10 cellular contexts compared by ENCODE assay signal in the genomic region with DNA sequence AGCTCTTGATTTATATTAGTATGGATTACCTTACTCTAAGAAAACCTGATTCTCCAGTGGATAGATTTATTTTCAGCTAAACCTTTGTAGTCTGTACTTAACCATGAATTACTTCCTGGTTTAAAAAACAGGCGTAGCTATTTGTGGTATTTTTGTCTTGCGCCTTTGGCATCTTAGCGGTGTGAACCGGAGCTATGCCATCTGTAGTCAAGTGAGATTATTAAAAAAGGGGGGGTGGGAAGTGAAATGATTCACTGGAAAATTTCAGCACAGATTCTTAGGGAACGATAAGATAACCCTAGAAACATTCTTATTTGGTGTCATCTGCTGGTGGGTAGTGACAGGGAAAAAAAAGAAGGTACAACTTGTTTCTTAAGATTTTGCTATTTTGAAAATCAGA. TPM values are rescaled to one million over a fixed set of nuclear protein-coding genes. Genes with fewer than 3 reads are reported as not detected.
A peak's percentile ranks its signal among the peaks of the same experiment; 100 is the strongest.
DNase-seq lines count a peak whose midpoint lies in the region; ATAC-seq, FAIRE-seq and TF ChIP-seq lines count a peak whose summit lies in the region.
"Had no signal": no experiment of that assay in that cellular context is flagged by ENCODE, and none has a peak within 500 bp of the region (broad histone marks: within the 10 kb centered on the region; RNA-seq: fewer than 3 reads in every experiment).

No MANE protein-coding gene starts in this region.

- DNase-seq in AG10803 (ENCODE audit: low read depth) (peak; percentile 25), HT-29 (ENCODE audit: low spot score) (peak; percentile 29), bronchial epithelial cell (ENCODE audit: low read depth) (peak; percentile 56), mucosa of descending colon (no peak), GDM1 (lab: John Stamatoyannopoulos, UW) (no peak), SW480 (ENCODE audit: low spot score) (no peak)
- DNase-seq: aorta had no signal

- no peaks in the 10 kb centered on the region for H3K27me3 ChIP-seq in bronchial epithelial cell (ENCODE audit: control insufficient read depth, insufficient read depth, low read length)

- H3K4me1 ChIP-seq in mucosa of descending colon (ENCODE audit: low read depth) = no peaks in the 10 kb centered on the region
- H3K4me1 ChIP-seq: HAP-1 had no signal

- FAIRE-seq in bronchial epithelial cell (lab: Jason Lieb, UNC) = no peak

- intact Hi-C loops in mucosa of descending colon (cut with DNase I, micrococcal nuclease) = no loop called here

- H3K36me3 ChIP-seq in bronchial epithelial cell (ENCODE audit: control insufficient read depth, insufficient read depth, low read length) = peaks cover 14% of the 10 kb centered on the region
- no peaks in the 10 kb centered on the region for H3K36me3 ChIP-seq in mucosa of descending colon (ENCODE audit: low read depth)

- no peaks in the 10 kb centered on the region for H3K9me3 ChIP-seq in mucosa of descending colon
- H3K9me3 ChIP-seq: HAP-1 had no signal

- no peak for TF ChIP-seq CTCF in AG10803 (conservative IDR thresholded peaks at IDR 0.05; ENCODE audit: low read length)
- no peak for TF ChIP-seq CTCF in bronchial epithelial cell (IDR thresholded peaks at IDR 0.05; ENCODE audit: insufficient read depth, low read length, severe bottlenecking)
- TF ChIP-seq CTCF in mucosa of descending colon (IDR thresholded peaks at IDR 0.05) = no peak

- H3K4me3 ChIP-seq in AG10803 (ENCODE audit: low read length) = no peak overlapping the region
- H3K4me3 ChIP-seq in bronchial epithelial cell (ENCODE audit: low read depth, low read length) = no peak overlapping the region
- no peak overlapping the region for H3K4me3 ChIP-seq in mucosa of descending colon
- H3K4me3 ChIP-seq: HAP-1 had no signal

- peak; percentile 60 for ATAC-seq in mucosa of descending colon
- no peak for ATAC-seq in HG03442 (IDR thresholded peaks at IDR 0.05; ENCODE audit: unreplicated experiment)
- ATAC-seq in GM18517 (IDR thresholded peaks at IDR 0.05; ENCODE audit: unreplicated experiment) = no peak

RNA-seq across cellular contexts. Expression of gene PSMD6, which starts 44.2 kb away (rescaled TPM):
- 58.1 and 61.8 TPM in 2 replicates for total RNA-seq in HT-29 (2014; rRNA removed; shearing (Covaris generic))
- total RNA-seq in bronchial epithelial cell = 52.9 and 82.2 TPM in 2 replicates
- total RNA-seq in mucosa of descending colon = 10 to 100 TPM; 39.1 to 61.8 (median 57.5) TPM

Comparison
In these comparisons a context has a peak if more than half of its experiments do, and no peak if none do; other contexts are left out.
1. DNase-seq: peak in AG10803 (single experiment), HT-29 (single experiment) and bronchial epithelial cell (single experiment); none in mucosa of descending colon (0 of 3), GDM1 (single experiment) and SW480 (single experiment).